2 cellular contexts compared by ENCODE assay signal in the genomic region with DNA sequence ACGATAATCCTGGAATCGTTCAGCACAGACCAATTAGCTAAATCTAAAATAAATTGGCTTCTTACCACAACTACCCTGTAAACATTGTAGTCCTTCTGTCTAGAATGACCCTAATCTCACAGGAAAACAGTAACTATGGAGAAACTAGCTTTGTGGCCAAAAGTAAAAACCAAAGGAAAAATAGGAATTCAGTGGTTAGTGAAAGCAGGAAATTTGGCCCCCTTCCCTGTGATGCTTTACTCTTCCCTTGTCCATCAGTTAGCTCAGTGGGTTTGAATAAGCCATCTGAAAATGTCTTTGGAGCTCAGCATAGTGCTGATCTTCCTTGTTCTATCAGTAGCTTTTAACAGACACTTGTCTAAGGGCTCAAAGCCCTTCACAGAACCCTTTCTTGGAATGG.
TF ChIP-seq lines count a peak whose summit lies in the region.

No MANE protein-coding gene starts in this region.

TF ChIP-seq in SK-N-SH, 30 proteins besides CTCF, POLR2A, EP300 and RAD21 (continued from another document):
- TF ChIP-seq REST (IDR thresholded peaks at IDR 0.05; ENCODE audit: low read depth, low read length) (no peak), GATA2 (CRISPR knock-in tag; IDR thresholded peaks at IDR 0.05) (no peak), RFX5 (IDR thresholded peaks at IDR 0.05; ENCODE audit: low read length) (no peak)

TF ChIP-seq in SK-N-SH treated with all-trans-retinoic acid at 6 μM for 48 hours, 23 proteins besides CTCF, POLR2A, EP300 and RAD21 (continued from another document):
- no peak for TF ChIP-seq POU6F1 (CRISPR knock-in tag; IDR thresholded peaks at IDR 0.05; ENCODE audit: borderline replicate concordance, low read depth)
